Comparison of ENCODE assay signal across 8 cellular contexts in the genomic region with DNA sequence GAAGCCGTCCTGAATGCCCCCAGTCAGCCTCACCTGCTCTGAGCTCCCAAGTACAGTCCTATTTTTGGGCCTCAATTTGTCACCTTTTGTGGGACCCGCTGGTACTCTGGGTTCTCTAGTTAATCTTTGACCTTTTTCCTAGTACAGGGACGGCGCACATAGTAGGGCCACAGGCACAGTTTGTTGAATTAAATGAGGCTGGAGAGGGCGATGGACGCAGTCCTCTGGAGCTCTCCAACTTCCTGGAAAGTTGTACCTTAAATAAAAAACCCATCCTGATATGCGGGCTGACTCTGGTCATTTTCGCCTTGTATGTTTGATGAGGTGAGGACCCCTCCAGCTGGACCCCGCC. TPM values are rescaled to one million over a fixed set of nuclear protein-coding genes. Genes with fewer than 3 reads are reported as not detected.
A peak's percentile ranks its signal among the peaks of the same experiment; 100 is the strongest.
DNase-seq lines count a peak whose midpoint lies in the region; ATAC-seq and TF ChIP-seq lines count a peak whose summit lies in the region.
"Had no signal": no experiment of that assay in that cellular context is flagged by ENCODE, and none has a peak within 500 bp of the region (broad histone marks: within the 10 kb centered on the region; RNA-seq: fewer than 3 reads in every experiment).

No MANE protein-coding gene starts in this region.

- H3K27me3 ChIP-seq in RWPE2 (ENCODE audit: insufficient read depth, poor library complexity, severe bottlenecking) (peaks cover 5% of the 10 kb centered on the region), iPS-15b (ENCODE audit: control insufficient read depth, insufficient read depth, low read length) (peaks cover 68% of the 10 kb centered on the region), smooth muscle cell (ENCODE audit: low read depth) (no peaks in the 10 kb centered on the region)

- H4K20me1 ChIP-seq in smooth muscle cell (ENCODE audit: low read depth), result no peaks in the 10 kb centered on the region

- ATAC-seq in RWPE2 (ENCODE audit: low read depth), result no peak

- DNase-seq in GM20000 (ENCODE audit: low spot score) (peak; percentile 15), RWPE2 (ENCODE audit: low spot score) (no peak), smooth muscle cell (lab: John Stamatoyannopoulos, UW; ENCODE audit: unreplicated experiment) (no peak), NCI-H446 treated with DMSO at 0.1 percent for 48 hours (lab: John Stamatoyannopoulos, UW) (no peak), HCEC 1CT (no peak), NCI-H146 (lab: John Stamatoyannopoulos, UW) (no peak)

- no peaks in the 10 kb centered on the region for H3K4me1 ChIP-seq in RWPE2 (ENCODE audit: insufficient read depth, poor library complexity, severe bottlenecking)
- peaks cover 25% of the 10 kb centered on the region for H3K4me1 ChIP-seq in iPS-15b (ENCODE audit: control insufficient read depth, insufficient read depth, low read length)
- H3K4me1 ChIP-seq in smooth muscle cell (ENCODE audit: low read depth), result peaks cover 20% of the 10 kb centered on the region

- H3K9me3 ChIP-seq in RWPE2 (ENCODE audit: severe bottlenecking), result no peaks in the 10 kb centered on the region
- no peaks in the 10 kb centered on the region for H3K9me3 ChIP-seq in iPS-15b (ENCODE audit: control insufficient read depth, insufficient read depth, low read length)
- H3K9me3 ChIP-seq in smooth muscle cell (replicated peaks; ENCODE audit: low read depth), result no peaks in the 10 kb centered on the region

- H3K36me3 ChIP-seq in RWPE2 (ENCODE audit: low read depth) (no peaks in the 10 kb centered on the region), iPS-15b (ENCODE audit: control insufficient read depth, insufficient read depth, low read length) (no peaks in the 10 kb centered on the region), smooth muscle cell (ENCODE audit: low read depth) (no peaks in the 10 kb centered on the region)

- 86% methylated on average over 9 of the region's 9 CpGs for WGBS in smooth muscle cell (ENCODE audit: low lambda C conversion rate)

- H3K79me2 ChIP-seq in smooth muscle cell (ENCODE audit: low read depth), result no peaks in the 10 kb centered on the region

- H3K4me3 ChIP-seq in RWPE2 (ENCODE audit: severe bottlenecking), result peak overlapping the region; percentile 25
- H3K4me3 ChIP-seq in iPS-15b (ENCODE audit: low read depth, low read length), result peak overlapping the region; percentile 61
- H3K4me3 ChIP-seq in smooth muscle cell, result peak overlapping the region; percentile 55

- H3K27ac ChIP-seq in RWPE2 (ENCODE audit: poor library complexity, severe bottlenecking) (no peak overlapping the region), smooth muscle cell (ENCODE audit: low read depth) (no peak overlapping the region)

- no peak for TF ChIP-seq CTCF in GM20000 (IDR thresholded peaks at IDR 0.05; ENCODE audit: extremely low read depth, missing control alignments)
- TF ChIP-seq CTCF in RWPE2 (IDR thresholded peaks at IDR 0.05; ENCODE audit: poor library complexity, severe bottlenecking), result no peak
- no peak for TF ChIP-seq CTCF in smooth muscle cell (IDR thresholded peaks at IDR 0.05; ENCODE audit: borderline replicate concordance, insufficient read depth, poor library complexity, severe bottlenecking)

- H2AFZ ChIP-seq in smooth muscle cell (ENCODE audit: low read depth), result peak overlapping the region; percentile 69

- H3K9ac ChIP-seq in iPS-15b (ENCODE audit: low read depth, low read length) (no peak overlapping the region), smooth muscle cell (ENCODE audit: low read depth) (no peak overlapping the region)

- H3F3A ChIP-seq in smooth muscle cell (ENCODE audit: low read depth), result peaks cover 8% of the 10 kb centered on the region

- peak overlapping the region; percentile 88 for H3K4me2 ChIP-seq in smooth muscle cell

RNA-seq across cellular contexts. Expression of a gene that starts 4.8 kb away (rescaled TPM):
- not detected in 2 replicates for total RNA-seq in smooth muscle cell
- 0.08 TPM in 1 of 2 replicates, not detected in the other for polyA plus RNA-seq in smooth muscle cell

RNA-seq across cellular contexts. Expression of a gene that starts 5.1 kb away (rescaled TPM):
- total RNA-seq in smooth muscle cell, result not detected in 2 replicates
- not detected in 2 replicates for polyA plus RNA-seq in smooth muscle cell
- total RNA-seq: glomerular endothelial cell had no signal

RNA-seq across cellular contexts. Expression of a gene that starts 6.0 kb away (rescaled TPM):
- total RNA-seq in smooth muscle cell, result 9.2 and 38.4 TPM in 2 replicates
- polyA plus RNA-seq in smooth muscle cell, result 52.4 and 67.7 TPM in 2 replicates

RNA-seq across cellular contexts. Expression of a gene that starts 8.0 kb away (rescaled TPM):
- total RNA-seq in smooth muscle cell, result not detected in 2 replicates
- polyA plus RNA-seq in smooth muscle cell, result 1.5 TPM in 1 of 2 replicates, not detected in the other
- total RNA-seq: glomerular endothelial cell had no signal

RNA-seq across cellular contexts. Expression of a gene that starts 13.6 kb away (rescaled TPM):
- 2.6 and 6.6 TPM in 2 replicates for total RNA-seq in smooth muscle cell
- polyA plus RNA-seq in smooth muscle cell, result 1.4 and 8.6 TPM in 2 replicates
- total RNA-seq: glomerular endothelial cell had no signal
